In genomic region chr11:121626507-121626875, GRCh38 we compare ENCODE assay signal across 15 cellular contexts.
"Had no signal": no experiment of that assay in that cellular context is flagged by ENCODE, and none has a peak within 500 bp of the region (broad histone marks: within the 10 kb centered on the region; RNA-seq: fewer than 3 reads in every experiment).

No MANE protein-coding gene starts in this region.

- H3K4me3 ChIP-seq: heart left ventricle, tibial artery had no signal

- H3K27me3 ChIP-seq: heart left ventricle, tibial artery had no signal

- ATAC-seq: left colon, natural killer cell, T-helper 17 cell had no signal

- DNase-seq: activated CD4-positive, alpha-beta T cell treated with anti-CD3 and anti-CD28 coated beads for 4 hours; activated CD4-positive, alpha-beta T cell treated with anti-CD3 and anti-CD28 coated beads, Interleukin-2, amount 50 U/mL, for 48 hours; activated CD4-positive, CD25-positive, alpha-beta regulatory T cell; activated effector memory CD4-positive, alpha-beta T cell treated with anti-CD3 and anti-CD28 coated beads, Interleukin-2, amount 50 U/mL, for 16 hours; activated naive CD4-positive, alpha-beta T cell treated with anti-CD3 and anti-CD28 coated beads, Interleukin-2, amount 10 ng/mL, durations not matched to agents 7 days and 5 days; amygdala; effector memory CD4-positive, alpha-beta T cell; islet precursor cell; left colon; natural killer cell; stimulated activated CD4-positive, alpha-beta T cell treated with anti-CD3 and anti-CD28 coated beads, Interleukin-4, amount 100 ng/mL, for 24 hours; SW 1271; T-helper 17 cell had no signal

- H3K9me3 ChIP-seq: heart left ventricle, tibial artery had no signal
